10 cellular contexts compared by ENCODE assay signal in the genomic region with DNA sequence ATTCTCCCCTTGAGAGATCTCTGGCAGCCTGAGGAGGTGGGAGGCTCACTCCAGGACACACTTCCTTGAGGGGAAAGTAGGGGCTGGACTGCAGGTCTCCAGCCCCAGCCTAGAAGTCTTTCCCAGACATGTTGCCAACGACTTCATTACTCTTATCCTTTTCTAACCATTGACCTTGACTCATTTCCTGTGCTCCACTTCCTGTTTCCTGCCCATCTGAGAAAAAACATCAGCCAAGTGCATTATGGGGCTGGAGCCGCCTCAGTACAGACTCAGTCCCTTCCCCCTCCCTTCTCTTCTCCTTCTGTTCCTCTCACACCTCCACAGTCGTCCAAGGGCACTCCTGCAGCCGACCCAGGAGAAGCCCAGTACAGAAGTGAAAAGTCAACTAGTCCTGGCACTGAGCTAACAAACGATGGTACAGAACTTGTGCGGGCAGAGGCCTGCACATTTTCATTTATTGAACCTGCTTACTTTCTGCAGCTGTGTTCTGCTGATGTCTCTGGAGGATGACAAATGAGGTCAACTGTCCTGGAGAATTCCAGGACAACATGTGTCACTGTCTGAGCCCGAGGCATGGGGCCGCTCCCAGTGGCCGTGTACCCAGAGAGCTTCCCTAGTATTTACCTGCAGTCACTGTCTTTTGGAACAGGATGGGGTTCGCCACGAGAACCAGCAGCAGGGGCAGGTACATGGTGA. TPM values are rescaled to one million over a fixed set of nuclear protein-coding genes. Genes with fewer than 3 reads are reported as not detected.
DNase-seq lines count a peak whose midpoint lies in the region; ATAC-seq and TF ChIP-seq lines count a peak whose summit lies in the region.
"Had no signal": no experiment of that assay in that cellular context is flagged by ENCODE, and none has a peak within 500 bp of the region (broad histone marks: within the 10 kb centered on the region; RNA-seq: fewer than 3 reads in every experiment).

No MANE protein-coding gene starts in this region.

- peaks cover 15% of the 10 kb centered on the region for H3K4me1 Mint-ChIP-seq in activated CD8-positive, alpha-beta T cell treated with anti-CD3 and anti-CD28 coated beads for 36 hours (ENCODE audit: low read depth)

- CTCF ChIA-PET in activated CD8-positive, alpha-beta T cell treated with anti-CD3 and anti-CD28 coated beads for 36 hours (lab: Charles Lee): no interaction called here

- H3K4me3 ChIP-seq in left ventricle myocardium inferior (no peak overlapping the region), right atrium auricular region (no peak overlapping the region), upper lobe of right lung (no peak overlapping the region), MM.1S (ENCODE audit: low read length) (no peak overlapping the region)

- H4K20me1 ChIP-seq in MM.1S (ENCODE audit: insufficient read depth, low read length): no peaks in the 10 kb centered on the region

- H3K79me2 ChIP-seq in MM.1S (ENCODE audit: low read length): no peaks in the 10 kb centered on the region

- POLR2A ChIA-PET in activated CD8-positive, alpha-beta T cell treated with anti-CD3 and anti-CD28 coated beads for 36 hours (lab: Charles Lee): interaction anchor here (1.0 kb wide), 1 partner anchor 11 kb away, joined by 3 read pairs; no protein-coding TSS in a partner anchor

- no peak overlapping the region for H2AFZ ChIP-seq in MM.1S (ENCODE audit: low read length)

- H3K4me1 ChIP-seq in left ventricle myocardium inferior (no peaks in the 10 kb centered on the region), right atrium auricular region (no peaks in the 10 kb centered on the region), upper lobe of right lung (no peaks in the 10 kb centered on the region), MM.1S (ENCODE audit: low read length) (no peaks in the 10 kb centered on the region)

- H3K9me3 ChIP-seq in left ventricle myocardium inferior (replicated peaks) (no peaks in the 10 kb centered on the region), right atrium auricular region (no peaks in the 10 kb centered on the region), upper lobe of right lung (no peaks in the 10 kb centered on the region), MM.1S (replicated peaks; ENCODE audit: insufficient read depth, low read length) (no peaks in the 10 kb centered on the region)

- peaks cover 8% of the 10 kb centered on the region for H3K36me3 Mint-ChIP-seq in activated CD8-positive, alpha-beta T cell treated with anti-CD3 and anti-CD28 coated beads for 36 hours (ENCODE audit: low read depth)
- H3K36me3 Mint-ChIP-seq: CD14-positive monocyte had no signal

- H3K9me2 ChIP-seq in MM.1S (replicated peaks; ENCODE audit: insufficient read depth, low read length): no peaks in the 10 kb centered on the region

- peak overlapping the region; percentile 77 for H3K27ac Mint-ChIP-seq in activated CD8-positive, alpha-beta T cell treated with anti-CD3 and anti-CD28 coated beads for 36 hours

- H3K27me3 Mint-ChIP-seq in activated CD8-positive, alpha-beta T cell treated with anti-CD3 and anti-CD28 coated beads for 36 hours: no peaks in the 10 kb centered on the region

- peaks cover 4% of the 10 kb centered on the region for H3K9me3 Mint-ChIP-seq in activated CD8-positive, alpha-beta T cell treated with anti-CD3 and anti-CD28 coated beads for 36 hours

- H3K4me3 Mint-ChIP-seq in activated CD8-positive, alpha-beta T cell treated with anti-CD3 and anti-CD28 coated beads for 36 hours: no peak overlapping the region

- no peaks in the 10 kb centered on the region for H3F3A ChIP-seq in MM.1S (ENCODE audit: insufficient read depth, low read length)

- TF ChIP-seq CTCF in left ventricle myocardium inferior (IDR thresholded peaks at IDR 0.05; ENCODE audit: borderline replicate concordance) (no peak), right atrium auricular region (IDR thresholded peaks at IDR 0.05) (no peak), upper lobe of right lung (IDR thresholded peaks at IDR 0.05) (no peak), MM.1S (IDR thresholded peaks at IDR 0.05; ENCODE audit: low read length) (no peak)
- TF ChIP-seq CTCF in activated CD8-positive, alpha-beta T cell treated with anti-CD3 and anti-CD28 coated beads for 36 hours (IDR thresholded peaks at IDR 0.05): no peak

- H3K27ac ChIP-seq in left ventricle myocardium inferior (replicated peaks) (peak overlapping the region; percentile 74), right atrium auricular region (peak overlapping the region in 1 of 2 donors; percentile 3), upper lobe of right lung (peak overlapping the region; percentile 24), MM.1S (ENCODE audit: low read length) (no peak overlapping the region)

- no peak for DNase-seq in left ventricle myocardium inferior
- no peak for DNase-seq in right atrium auricular region (ENCODE audit: low spot score)
- peak; percentile 26 for DNase-seq in activated CD8-positive, alpha-beta T cell treated with anti-CD3 and anti-CD28 coated beads for 36 hours
- DNase-seq in iris pigment epithelial cell (ENCODE audit: low read depth): peak; percentile 40
- DNase-seq in upper lobe of right lung: no peak
- DNase-seq in effector CD8-positive, alpha-beta T cell (lab: John Stamatoyannopoulos, UW): no peak
- DNase-seq in GM19238 (ENCODE audit: insufficient read length, low spot score): no peak
- no peak for DNase-seq in MM.1S
- DNase-seq: activated effector memory CD4-positive, alpha-beta T cell treated with anti-CD3 and anti-CD28 coated beads, Interleukin-2, amount 50 U/mL, for 16 hours had no signal

- intact Hi-C loops in left ventricle myocardium inferior (cut with micrococcal nuclease) (no loop called here), upper lobe of right lung (cut with DNase I) (no loop called here)
- intact Hi-C loops in activated CD8-positive, alpha-beta T cell treated with anti-CD3 and anti-CD28 coated beads for 36 hours (cut with micrococcal nuclease): no loop called here

- peak; percentile 65 for ATAC-seq in activated CD8-positive, alpha-beta T cell treated with anti-CD3 and anti-CD28 coated beads for 36 hours
- ATAC-seq in upper lobe of right lung: peak; percentile 45

- H3K4me2 ChIP-seq in MM.1S (ENCODE audit: low read depth, low read length): no peak overlapping the region

- H3K27me3 ChIP-seq in left ventricle myocardium inferior (ENCODE audit: low read depth): no peaks in the 10 kb centered on the region
- no peaks in the 10 kb centered on the region for H3K27me3 ChIP-seq in right atrium auricular region
- H3K27me3 ChIP-seq in upper lobe of right lung: no peaks in the 10 kb centered on the region
- H3K27me3 ChIP-seq in MM.1S (replicated peaks; ENCODE audit: insufficient read depth, low read length): no peaks in the 10 kb centered on the region

- no peak overlapping the region for H3K9ac ChIP-seq in MM.1S (ENCODE audit: low read length)

- H3K36me3 ChIP-seq in left ventricle myocardium inferior: no peaks in the 10 kb centered on the region
- H3K36me3 ChIP-seq in right atrium auricular region: no peaks in the 10 kb centered on the region
- H3K36me3 ChIP-seq in upper lobe of right lung: no peaks in the 10 kb centered on the region
- no peaks in the 10 kb centered on the region for H3K36me3 ChIP-seq in MM.1S (replicated peaks; ENCODE audit: insufficient read depth, low read length)

RNA-seq across cellular contexts. Expression of gene GPR143, which starts 20.1 kb away (rescaled TPM):
- total RNA-seq in left ventricle myocardium inferior (not detected), right atrium auricular region (1 to 10 TPM in 1 of 2 donors, under 1 TPM in 1; 0.31 to 1.1 TPM), upper lobe of right lung (1.6 TPM)
- total RNA-seq in activated CD8-positive, alpha-beta T cell treated with anti-CD3 and anti-CD28 coated beads for 36 hours: not detected

RNA-seq across cellular contexts. Expression of gene SHROOM2, which starts 40.7 kb away (rescaled TPM):
- 0.71 TPM for total RNA-seq in left ventricle myocardium inferior
- 1 to 10 TPM; 2.7 to 6.4 TPM for total RNA-seq in right atrium auricular region
- total RNA-seq in activated CD8-positive, alpha-beta T cell treated with anti-CD3 and anti-CD28 coated beads for 36 hours: not detected
- total RNA-seq in upper lobe of right lung: 9.6 TPM

Comparison
In these comparisons a context has a peak if more than half of its experiments do, and no peak if none do; other contexts are left out.
1. DNase-seq: peak in activated CD8-positive, alpha-beta T cell treated with anti-CD3 and anti-CD28 coated beads for 36 hours (single experiment) and iris pigment epithelial cell (single experiment); none in left ventricle myocardium inferior (single experiment), right atrium auricular region (single experiment), upper lobe of right lung (single experiment), effector CD8-positive, alpha-beta T cell (single experiment), GM19238 (single experiment) and MM.1S (single experiment).